ENCODE assay signal across 8 cellular contexts in genomic region chr10:124560377-124560776, GRCh38.
A peak's percentile ranks its signal among the peaks of the same experiment; 100 is the strongest.
DNase-seq lines count a peak whose midpoint lies in the region; TF ChIP-seq lines count a peak whose summit lies in the region.
"Had no signal": no experiment of that assay in that cellular context is flagged by ENCODE, and none has a peak within 500 bp of the region (broad histone marks: within the 10 kb centered on the region; RNA-seq: fewer than 3 reads in every experiment).

No MANE protein-coding gene starts in this region.

- TF ChIP-seq EP300 in esophagus muscularis mucosa (IDR thresholded peaks at IDR 0.05) (peak; percentile 87), tibial nerve (IDR thresholded peaks at IDR 0.05) (peak; percentile 83 to 90)

- TF ChIP-seq CTCF in RWPE1 (conservative IDR thresholded peaks at IDR 0.05; ENCODE audit: low read depth) (no peak), esophagus muscularis mucosa (IDR thresholded peaks at IDR 0.05) (peak in 1 of 3 experiments; percentile 14), tibial nerve (IDR thresholded peaks at IDR 0.05) (peak in 1 of 5 experiments; percentile 11)

- H3K27ac ChIP-seq in RWPE1 (peak overlapping the region; percentile 70), esophagus muscularis mucosa (replicated peaks in 1 of 4) (peak overlapping the region; percentile 81 to 89 (median 85)), tibial nerve (peak overlapping the region; percentile 62 to 94 (median 84))

- POLR2A ChIA-PET in RWPE1 (lab: Yijun Ruan, JAX; ENCODE audit: low non-redundant PET) = no interaction called here

- H3K4me1 ChIP-seq in esophagus muscularis mucosa = peaks cover 39 to 46% (median 45%) of the 10 kb centered on the region in 4 donors
- H3K4me1 ChIP-seq in tibial nerve = peaks cover 0 to 36% (median 20%) of the 10 kb centered on the region in 4 donors

- H3K36me3 ChIP-seq in esophagus muscularis mucosa = no peaks in the 10 kb centered on the region
- H3K36me3 ChIP-seq in tibial nerve = no peaks in the 10 kb centered on the region

- DNase-seq in RWPE1 (ENCODE audit: low spot score) = no peak
- DNase-seq in esophagus muscularis mucosa (ENCODE audit: extremely low spot score) = no peak
- peak; percentile 55 for DNase-seq in midbrain (lab: John Stamatoyannopoulos, UW)
- DNase-seq in tibial nerve (ENCODE audit: low spot score in 2 of 2) = peak; percentile 41 to 60
- DNase-seq in AML-193 (lab: John Stamatoyannopoulos, UW) = no peak
- DNase-seq in NCI-H1694 (lab: John Stamatoyannopoulos, UW) = no peak
- no peak for DNase-seq in NCI-H510A treated with DMSO at 0.1 percent for 48 hours (lab: John Stamatoyannopoulos, UW)
- DNase-seq: SHP77 had no signal

- TF ChIP-seq POLR2A in esophagus muscularis mucosa (IDR thresholded peaks at IDR 0.05; ENCODE audit: low read depth) (no peak), tibial nerve (IDR thresholded peaks at IDR 0.05) (no peak)

- WGBS in esophagus muscularis mucosa = 7% methylated on average over 4 of the region's 14 CpGs
- WGBS in tibial nerve, 2 donors = 25 to 50% methylated on average over 12 to 13 of the region's 14 CpGs

- H3K27me3 ChIP-seq in esophagus muscularis mucosa (no peaks in the 10 kb centered on the region), tibial nerve (no peaks in the 10 kb centered on the region)

- H3K4me3 ChIP-seq in esophagus muscularis mucosa = no peak overlapping the region
- H3K4me3 ChIP-seq in tibial nerve = no peak overlapping the region

- CTCF ChIA-PET in RWPE1 (lab: Yijun Ruan, JAX) = interaction anchor here (0.7 kb wide), 1 partner anchor 294 kb away, joined by 3 read pairs; no protein-coding TSS in a partner anchor

- intact Hi-C loops in esophagus muscularis mucosa (cut with DNase I) = no loop called here

- H3K9me3 ChIP-seq in esophagus muscularis mucosa = no peaks in the 10 kb centered on the region
- H3K9me3 ChIP-seq in tibial nerve = peaks cover 0 to 7% (median 0%) of the 10 kb centered on the region in 4 donors

Comparison
In these comparisons a context has a peak if more than half of its experiments do, and no peak if none do; other contexts are left out.
1. DNase-seq: peak in midbrain (single experiment) and tibial nerve (2 of 2); none in RWPE1 (single experiment), esophagus muscularis mucosa (single experiment), AML-193 (0 of 2), NCI-H1694 (single experiment) and NCI-H510A treated with DMSO at 0.1 percent for 48 hours (single experiment).
2. Peak in every context shown above with its lines, with median percentiles within 50 percentile points of each other: H3K27ac ChIP-seq.